In the genomic region with DNA sequence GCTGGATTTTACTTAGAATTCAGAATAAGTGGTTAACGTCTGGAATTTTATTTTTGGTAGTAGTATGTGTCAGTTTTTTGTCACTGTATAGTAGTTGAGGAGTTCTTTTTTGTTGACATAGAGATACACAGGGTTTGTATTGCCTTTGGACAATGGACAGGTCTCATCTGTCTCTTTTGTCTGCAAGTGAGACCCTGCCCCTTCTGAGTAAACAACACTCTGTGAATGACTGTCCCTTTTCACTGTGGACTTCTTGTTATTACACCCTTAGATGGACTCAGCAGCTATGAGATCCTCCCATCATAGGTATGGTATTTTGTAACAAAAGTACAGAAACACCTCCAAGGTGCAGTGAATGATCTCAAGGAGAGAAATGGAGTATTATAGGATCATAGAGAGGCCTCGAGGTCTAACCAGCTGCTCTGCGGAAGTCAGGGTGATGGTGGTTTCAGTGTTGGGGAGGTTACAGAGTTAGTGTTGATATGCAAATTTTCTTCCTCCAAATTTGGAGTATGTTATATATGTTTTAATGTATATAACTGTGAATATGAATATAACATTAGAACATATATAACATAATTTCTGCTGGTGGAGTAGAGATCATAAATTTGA, we compare ENCODE assay signal across 13 cellular contexts. TPM values are rescaled to one million over a fixed set of nuclear protein-coding genes. Genes with fewer than 3 reads are reported as not detected.
DNase-seq lines count a peak whose midpoint lies in the region; ATAC-seq and TF ChIP-seq lines count a peak whose summit lies in the region.
"Had no signal": no experiment of that assay in that cellular context is flagged by ENCODE, and none has a peak within 500 bp of the region (broad histone marks: within the 10 kb centered on the region; RNA-seq: fewer than 3 reads in every experiment).

No MANE protein-coding gene starts in this region.

- peaks cover 8% of the 10 kb centered on the region for H3K79me1 ChIP-seq in mesendoderm (ENCODE audit: low read length)

- peaks cover 4% of the 10 kb centered on the region for H3K36me3 ChIP-seq in CD8-positive, alpha-beta memory T cell (ENCODE audit: insufficient read depth, low read length)
- peaks cover 5% of the 10 kb centered on the region for H3K36me3 ChIP-seq in mesendoderm (ENCODE audit: control insufficient read depth, insufficient read depth, low read length)
- H3K36me3 ChIP-seq: heart right ventricle had no signal

- no peaks in the 10 kb centered on the region for H3K9me3 ChIP-seq in CD8-positive, alpha-beta memory T cell (ENCODE audit: low read length)
- H3K9me3 ChIP-seq: heart right ventricle, lower lobe of right lung had no signal

- peaks cover 87 to 95% (median 94%) of the 10 kb centered on the region in 3 donors for H3K4me1 Mint-ChIP-seq in CD8-positive, alpha-beta memory T cell
- H3K4me1 Mint-ChIP-seq in T-helper 2 cell treated with Interferon-gamma antibody and Interleukin-4, amounts not matched to agents 5 μg/mL and 100 μg/mL, for 36 hours (ENCODE audit: low read depth) = peaks cover 74% of the 10 kb centered on the region

- no peak overlapping the region for H3K18ac ChIP-seq in mesendoderm (ENCODE audit: low read length)

- H3K4me3 ChIP-seq in CD8-positive, alpha-beta memory T cell (ENCODE audit: low read length) = peak overlapping the region; percentile 6
- H3K4me3 ChIP-seq in mesendoderm (ENCODE audit: low read length) = no peak overlapping the region
- H3K4me3 ChIP-seq: heart right ventricle, lower lobe of right lung had no signal

- H3K27me3 Mint-ChIP-seq in CD8-positive, alpha-beta memory T cell = peaks cover 0 to 3% of the 10 kb centered on the region in 2 donors
- H3K27me3 Mint-ChIP-seq in T-helper 2 cell treated with Interferon-gamma antibody and Interleukin-4, amounts not matched to agents 5 μg/mL and 100 μg/mL, for 36 hours (ENCODE audit: low read depth) = no peaks in the 10 kb centered on the region

- H3K27me3 ChIP-seq in CD8-positive, alpha-beta memory T cell (ENCODE audit: insufficient read depth, low read length, poor library complexity, severe bottlenecking) = no peaks in the 10 kb centered on the region
- no peaks in the 10 kb centered on the region for H3K27me3 ChIP-seq in mesendoderm (ENCODE audit: insufficient read depth, low read length, poor library complexity)
- H3K27me3 ChIP-seq: heart right ventricle had no signal

- H3K4me2 ChIP-seq in mesendoderm (ENCODE audit: low read length) = no peak overlapping the region

- POLR2A ChIA-PET in CD8-positive, alpha-beta memory T cell (lab: Charles Lee) = no interaction called here
- POLR2A ChIA-PET in HEK293T (lab: Yijun Ruan, JAX) = no interaction called here

- no peak overlapping the region for H3K56ac ChIP-seq in mesendoderm (ENCODE audit: low read length)

- no peak overlapping the region for H2BK5ac ChIP-seq in mesendoderm (ENCODE audit: low read length)

- no CpG with 5 or more reads among the region's 3 CpGs for whole genome bisulfite sequencing in mesendoderm (ENCODE audit: extremely low coverage, insufficient coverage, low lambda C conversion rate)

- H4K8ac ChIP-seq in mesendoderm (ENCODE audit: low read depth, low read length) = no peak overlapping the region

- H3K23ac ChIP-seq in mesendoderm (ENCODE audit: low read length) = no peak overlapping the region

- no peak overlapping the region for H4K5ac ChIP-seq in mesendoderm (ENCODE audit: low read length)

- H3K4me1 ChIP-seq in CD8-positive, alpha-beta memory T cell (ENCODE audit: insufficient read depth, low read length) = peaks cover 94% of the 10 kb centered on the region
- H3K4me1 ChIP-seq in mesendoderm (ENCODE audit: control insufficient read depth, low read depth, low read length) = peaks cover 15% of the 10 kb centered on the region

- H3K27ac Mint-ChIP-seq in CD8-positive, alpha-beta memory T cell = peak overlapping the region; percentile 13 to 86 (median 64)
- peak overlapping the region; percentile 58 for H3K27ac Mint-ChIP-seq in T-helper 2 cell treated with Interferon-gamma antibody and Interleukin-4, amounts not matched to agents 5 μg/mL and 100 μg/mL, for 36 hours

- H3K36me3 Mint-ChIP-seq in CD8-positive, alpha-beta memory T cell = peaks cover 0 to 26% (median 6%) of the 10 kb centered on the region in 3 donors
- H3K36me3 Mint-ChIP-seq in T-helper 2 cell treated with Interferon-gamma antibody and Interleukin-4, amounts not matched to agents 5 μg/mL and 100 μg/mL, for 36 hours (ENCODE audit: low read depth) = peaks cover 38% of the 10 kb centered on the region

- H3K4ac ChIP-seq in mesendoderm (ENCODE audit: low read depth, low read length) = no peak overlapping the region

- H3K4me3 Mint-ChIP-seq in CD8-positive, alpha-beta memory T cell = peak overlapping the region; percentile 28 to 69 (median 51)
- H3K4me3 Mint-ChIP-seq in T-helper 2 cell treated with Interferon-gamma antibody and Interleukin-4, amounts not matched to agents 5 μg/mL and 100 μg/mL, for 36 hours = peak overlapping the region; percentile 47

- peak overlapping the region; percentile 9 for H3K9ac ChIP-seq in mesendoderm (ENCODE audit: low read length)

- no peak for DNase-seq in CD8-positive, alpha-beta memory T cell
- DNase-seq in GM19238 (ENCODE audit: insufficient read length, low spot score) (peak; percentile 27), mesendoderm (no peak), HEK293T (ENCODE audit: extremely low spot score) (no peak), NCI-H526 (lab: John Stamatoyannopoulos, UW) (no peak)
- no peak for DNase-seq in T-helper 2 cell treated with Interferon-gamma antibody and Interleukin-4, amounts not matched to agents 5 μg/mL and 100 μg/mL, for 36 hours (ENCODE audit: low spot score)
- DNase-seq: amygdala, heart right ventricle, lower lobe of right lung, NCI-H2227 treated with DMSO at 0.1 percent for 48 hours, posterior cingulate gyrus had no signal

- peaks cover 96% of the 10 kb centered on the region for H3K79me2 ChIP-seq in mesendoderm (ENCODE audit: control insufficient read depth, insufficient read depth, low read length)

- no peak overlapping the region for H3K27ac ChIP-seq in CD8-positive, alpha-beta memory T cell (ENCODE audit: low read depth, low read length)
- H3K27ac ChIP-seq in mesendoderm (ENCODE audit: low read depth, low read length) = no peak overlapping the region
- H3K27ac ChIP-seq: lower lobe of right lung had no signal

- ATAC-seq in GM18520 (IDR thresholded peaks at IDR 0.05; ENCODE audit: unreplicated experiment) = no peak
- no peak for ATAC-seq in GM21737 (IDR thresholded peaks at IDR 0.05; ENCODE audit: unreplicated experiment)

- H2BK120ac ChIP-seq in mesendoderm (ENCODE audit: low read depth, low read length) = no peak overlapping the region

- no peaks in the 10 kb centered on the region for H3K9me3 Mint-ChIP-seq in CD8-positive, alpha-beta memory T cell
- H3K9me3 Mint-ChIP-seq in T-helper 2 cell treated with Interferon-gamma antibody and Interleukin-4, amounts not matched to agents 5 μg/mL and 100 μg/mL, for 36 hours = no peaks in the 10 kb centered on the region

- H2AK5ac ChIP-seq in mesendoderm (ENCODE audit: low read length) = no peak overlapping the region

- CTCF ChIA-PET in CD8-positive, alpha-beta memory T cell (lab: Charles Lee) = no interaction called here
- CTCF ChIA-PET in HEK293T (lab: Yijun Ruan, JAX) = no interaction called here

- no peak overlapping the region for H2BK15ac ChIP-seq in mesendoderm (replicated peaks; ENCODE audit: low read depth)

TF ChIP-seq in HEK293T, 16 proteins besides CTCF, POLR2A, EP300 and RAD21:
- TF ChIP-seq TARDBP (IDR thresholded peaks at IDR 0.05) (no peak), BHLHE40 (IDR thresholded peaks at IDR 0.05; ENCODE audit: borderline replicate concordance) (no peak), FOXA1 (IDR thresholded peaks at IDR 0.05) (no peak)

RNA-seq across cellular contexts. Expression of a gene that starts 7.8 kb away (rescaled TPM):
- 100 to 1,000 TPM; 118 to 119 TPM for total RNA-seq in CD8-positive, alpha-beta memory T cell
- 49.3 TPM for polyA plus RNA-seq in CD8-positive, alpha-beta memory T cell
- 92.3 TPM for polyA plus RNA-seq in mesendoderm (2013, experiment 1 of 2)
- polyA plus RNA-seq in mesendoderm (2013, experiment 2 of 2) = 93.3 TPM
